1 cellular context compared by ENCODE assay signal in genomic region chr22:40498454-40499186, GRCh38.
A peak's percentile ranks its signal among the peaks of the same experiment; 100 is the strongest.
TF ChIP-seq lines count a peak whose summit lies in the region.

No MANE protein-coding gene starts in this region.

TF ChIP-seq in HepG2, 621 proteins besides CTCF, POLR2A, EP300 and RAD21 (continued from another document and continues in another):
- TF ChIP-seq THAP8 (CRISPR knock-in tag; IDR thresholded peaks at IDR 0.05; ENCODE audit: borderline replicate concordance) (no peak), TARDBP (CRISPR knock-in tag; IDR thresholded peaks at IDR 0.05) (peak; percentile 51; the same call in 1 of the 2 replicates), ZFP41 (CRISPR knock-in tag; IDR thresholded peaks at IDR 0.05; ENCODE audit: borderline replicate concordance) (no peak), RARG (CRISPR knock-in tag; IDR thresholded peaks at IDR 0.05; ENCODE audit: low read depth) (no peak), FOXM1 (CRISPR knock-in tag; IDR thresholded peaks at IDR 0.05) (no peak), TCF12 (IDR thresholded peaks at IDR 0.05) (no peak), TCF12 (CRISPR knock-in tag; IDR thresholded peaks at IDR 0.05) (no peak), ZFAT (CRISPR knock-in tag; conservative IDR thresholded peaks at IDR 0.05) (no peak), MAFF (IDR thresholded peaks at IDR 0.05; ENCODE audit: low read depth, low read length) (no peak), ETS1 (CRISPR knock-in tag; IDR thresholded peaks at IDR 0.05) (no peak), ATF4 (CRISPR knock-in tag; IDR thresholded peaks at IDR 0.05) (peak in 1 of 2 experiments; percentile 88; a peak in 2 of 4 replicates), HIVEP1 (CRISPR knock-in tag; IDR thresholded peaks at IDR 0.05) (no peak), ZNF121 (CRISPR knock-in tag; IDR thresholded peaks at IDR 0.05) (no peak), YEATS2 (CRISPR knock-in tag; IDR thresholded peaks at IDR 0.05; ENCODE audit: borderline replicate concordance) (peak; percentile 21; the same call in 1 of the 2 replicates), MIXL1 (CRISPR knock-in tag; IDR thresholded peaks at IDR 0.05) (peak; percentile 73; the same call in 1 of the 2 replicates), SETDB1 (CRISPR knock-in tag; IDR thresholded peaks at IDR 0.05; ENCODE audit: borderline replicate concordance) (no peak), SIN3A (IDR thresholded peaks at IDR 0.05; ENCODE audit: borderline replicate concordance, low read depth, low read length) (no peak), DR1 (CRISPR knock-in tag; IDR thresholded peaks at IDR 0.05) (no peak), CCDC6 (CRISPR knock-in tag; IDR thresholded peaks at IDR 0.05) (no peak), POGK (CRISPR knock-in tag; conservative IDR thresholded peaks at IDR 0.05) (no peak; the same call in 1 of the 2 replicates), ZNF382 (CRISPR knock-in tag; IDR thresholded peaks at IDR 0.05; ENCODE audit: borderline replicate concordance) (no peak), MED13 (CRISPR knock-in tag; IDR thresholded peaks at IDR 0.05) (no peak), SMC3 (IDR thresholded peaks at IDR 0.05; ENCODE audit: low read length) (no peak; the same call in 1 of the 2 replicates), BCL6 (CRISPR knock-in tag; IDR thresholded peaks at IDR 0.05) (peak; percentile 96), HOXA9 (CRISPR knock-in tag; IDR thresholded peaks at IDR 0.05; ENCODE audit: borderline replicate concordance) (no peak), ELF3 (CRISPR knock-in tag; IDR thresholded peaks at IDR 0.05) (peak; percentile 42), ZUFSP (CRISPR knock-in tag; IDR thresholded peaks at IDR 0.05; ENCODE audit: borderline replicate concordance) (no peak), ZGPAT (CRISPR knock-in tag; IDR thresholded peaks at IDR 0.05) (peak; percentile 88), ZNF839 (CRISPR knock-in tag; IDR thresholded peaks at IDR 0.05; ENCODE audit: borderline replicate concordance) (no peak), TBX3 (IDR thresholded peaks at IDR 0.05; ENCODE audit: borderline replicate concordance) (peak; percentile 85; the same call in 1 of the 2 replicates), ZNF546 (CRISPR knock-in tag; conservative IDR thresholded peaks at IDR 0.05) (no peak), GPN1 (CRISPR knock-in tag; IDR thresholded peaks at IDR 0.05; ENCODE audit: borderline replicate concordance) (no peak), ZNF343 (CRISPR knock-in tag; IDR thresholded peaks at IDR 0.05) (no peak), ELK4 (CRISPR knock-in tag; IDR thresholded peaks at IDR 0.05; ENCODE audit: borderline replicate concordance) (no peak), ZNF75D (CRISPR knock-in tag; IDR thresholded peaks at IDR 0.05; ENCODE audit: borderline replicate concordance) (no peak), ZNF30 (CRISPR knock-in tag; IDR thresholded peaks at IDR 0.05) (no peak), CREM (IDR thresholded peaks at IDR 0.05) (peak; percentile 82), CREM (CRISPR knock-in tag; IDR thresholded peaks at IDR 0.05) (no peak), ZNF362 (CRISPR knock-in tag; IDR thresholded peaks at IDR 0.05; ENCODE audit: borderline replicate concordance) (no peak; the same call in 1 of the 2 replicates), RORA (CRISPR knock-in tag; IDR thresholded peaks at IDR 0.05) (no peak), PLRG1 (conservative IDR thresholded peaks at IDR 0.05) (no peak), GPBP1L1 (CRISPR knock-in tag; IDR thresholded peaks at IDR 0.05) (no peak), ZFP91 (CRISPR knock-in tag; IDR thresholded peaks at IDR 0.05; ENCODE audit: borderline replicate concordance) (no peak), ZNF672 (CRISPR knock-in tag; IDR thresholded peaks at IDR 0.05) (no peak), ELF1 (CRISPR knock-in tag; IDR thresholded peaks at IDR 0.05) (no peak), ISX (CRISPR knock-in tag; conservative IDR thresholded peaks at IDR 0.05) (no peak), ZNF414 (CRISPR knock-in tag; IDR thresholded peaks at IDR 0.05) (no peak), ZNF761 (CRISPR knock-in tag; conservative IDR thresholded peaks at IDR 0.05) (no peak), USF2 (IDR thresholded peaks at IDR 0.05; ENCODE audit: low read depth, low read length) (no peak), USF2 (CRISPR knock-in tag; IDR thresholded peaks at IDR 0.05; ENCODE audit: borderline replicate concordance) (no peak), ETV6 (CRISPR knock-in tag; conservative IDR thresholded peaks at IDR 0.05) (no peak), SMARCC2 (IDR thresholded peaks at IDR 0.05) (no peak), HES4 (CRISPR knock-in tag; IDR thresholded peaks at IDR 0.05; ENCODE audit: borderline replicate concordance) (no peak)
